ENCODE assay signal across 8 cellular contexts in genomic region chr20:3819413-3820047, GRCh38. TPM values are rescaled to one million over a fixed set of nuclear protein-coding genes. Genes with fewer than 3 reads are reported as not detected.
DNase-seq lines count a peak whose midpoint lies in the region; ATAC-seq and TF ChIP-seq lines count a peak whose summit lies in the region.

No MANE protein-coding gene starts in this region.

- ATAC-seq in left cardiac atrium = no peak
- ATAC-seq in HG02610 (IDR thresholded peaks at IDR 0.05; ENCODE audit: unreplicated experiment) = no peak
- no peak for ATAC-seq in HG02642 (IDR thresholded peaks at IDR 0.05; ENCODE audit: poor library complexity, unreplicated experiment)

- H3K27me3 ChIP-seq in left ventricle myocardium inferior (ENCODE audit: low read depth) (no peaks in the 10 kb centered on the region), mammary epithelial cell (ENCODE audit: insufficient read depth, low read length) (no peaks in the 10 kb centered on the region)

- 74% methylated on average over 17 of the region's 20 CpGs for WGBS in mammary epithelial cell (ENCODE audit: low coverage, missing lambda C conversion rate)

- H3K36me3 ChIP-seq in left ventricle myocardium inferior (peaks cover 27% of the 10 kb centered on the region), mammary epithelial cell (ENCODE audit: insufficient read depth, low read length) (peaks cover 8% of the 10 kb centered on the region)

- CTCF ChIA-PET in mammary epithelial cell (lab: Charles Lee; ENCODE audit: low non-redundant PET) = no interaction called here

- H3K4me1 ChIP-seq in left ventricle myocardium inferior (peaks cover 44% of the 10 kb centered on the region), mammary epithelial cell (ENCODE audit: insufficient read depth, low read length) (peaks cover 17% of the 10 kb centered on the region)

- no TSS peak for BruUV-seq in mammary epithelial cell (replicated peaks; lab: Mats Ljungman, UMichigan)

- H3K9me3 Mint-ChIP-seq in mesothelial cell of epicardium = no peaks in the 10 kb centered on the region

- dilution Hi-C loops in mammary epithelial cell (cut with HindIII; ENCODE audit: low sequenced_read_pairs) = loop anchor here (5.0 to 10.0 kb wide), 2 partner anchors 37 to 65 kb away; partner anchors contain the start of gene SPEF1

- intact Hi-C loops in left ventricle myocardium inferior (cut with micrococcal nuclease) (no loop called here), left cardiac atrium (cut with DNase I) (loop anchor here (1.0 to 5.0 kb wide), 2 partner anchors 33 to 37 kb away; partner anchors contain the start of genes CENPB (in 1 of the 2) and SPEF1 (in 1 of the 2)), mammary epithelial cell (cut with micrococcal nuclease) (loop anchor here (1.0 kb wide), 5 partner anchors 24 to 66 kb away; partner anchors contain the start of gene MAVS)

- peaks cover 5% of the 10 kb centered on the region for H3K27me3 Mint-ChIP-seq in mesothelial cell of epicardium (ENCODE audit: low read depth)

- no peak for DNase-seq in left ventricle myocardium inferior
- DNase-seq in left cardiac atrium = no peak
- no peak for DNase-seq in mammary epithelial cell
- DNase-seq in mesothelial cell of epicardium (ENCODE audit: low spot score in 2 of 2, unreplicated experiment in 2 of 2) = no peak
- DNase-seq in NCI-H1436 treated with DMSO at 0.1 percent for 48 hours (lab: John Stamatoyannopoulos, UW) = no peak
- no peak for DNase-seq in dedifferentiated amniotic fluid mesenchymal stem cell (ENCODE audit: extremely low spot score)

- H3K4me3 Mint-ChIP-seq in mesothelial cell of epicardium = peak overlapping the region; percentile 64

- H3K9ac ChIP-seq in mammary epithelial cell (ENCODE audit: insufficient read depth, low read length) = peak overlapping the region; percentile 9

- TF ChIP-seq CTCF in left ventricle myocardium inferior (IDR thresholded peaks at IDR 0.05; ENCODE audit: borderline replicate concordance) (no peak), mammary epithelial cell (conservative IDR thresholded peaks at IDR 0.05 in 1 of 2, IDR thresholded peaks at IDR 0.05 in 1 of 2; ENCODE audit: extremely low read depth in 1 of 2, insufficient read depth in 1 of 2, low read depth in 1 of 2, low read length in 2 of 2) (no peak), mesothelial cell of epicardium (IDR thresholded peaks at IDR 0.05; ENCODE audit: unreplicated experiment) (no peak)

- H3K27ac ChIP-seq in left ventricle myocardium inferior (replicated peaks) = peak overlapping the region; percentile 99
- peak overlapping the region; percentile 87 for H3K27ac ChIP-seq in mammary epithelial cell (ENCODE audit: insufficient read depth, low read depth, low read length)

- H3K4me2 ChIP-seq in mammary epithelial cell (ENCODE audit: insufficient read depth, low read depth, low read length) = peak overlapping the region; percentile 83

- no peaks in the 10 kb centered on the region for H4K20me1 ChIP-seq in mammary epithelial cell (ENCODE audit: insufficient read depth, low read length)

- peak overlapping the region; percentile 89 for H2AFZ ChIP-seq in mammary epithelial cell (ENCODE audit: low read depth, low read length)

- H3K4me3 ChIP-seq in left ventricle myocardium inferior (peak overlapping the region; percentile 73), mammary epithelial cell (replicated peaks in 1 of 3; ENCODE audit: insufficient read depth in 1 of 3, low read depth in 2 of 3, low read length in 3 of 3) (peak overlapping the region; percentile 77 to 94 (median 82))

- peak overlapping the region; percentile 93 for H3K27ac Mint-ChIP-seq in mesothelial cell of epicardium

- H3K79me2 ChIP-seq in mammary epithelial cell (ENCODE audit: insufficient read depth, low read length) = peaks cover 12% of the 10 kb centered on the region

- peaks cover 4% of the 10 kb centered on the region for H3K36me3 Mint-ChIP-seq in mesothelial cell of epicardium

- H3K9me3 ChIP-seq in left ventricle myocardium inferior (replicated peaks) (no peaks in the 10 kb centered on the region), mammary epithelial cell (replicated peaks; ENCODE audit: insufficient read depth, low read length) (no peaks in the 10 kb centered on the region)

- in situ Hi-C loops in mammary epithelial cell (cut with MboI; ENCODE audit: low sequenced_read_pairs in 2 of 2) = no loop called here

- peaks cover 18% of the 10 kb centered on the region for H3K4me1 Mint-ChIP-seq in mesothelial cell of epicardium

RNA-seq across cellular contexts. Expression of gene AP5S1, which starts 0.8 kb away (rescaled TPM):
- total RNA-seq in left ventricle myocardium inferior (11.3 TPM), left cardiac atrium (10 to 100 TPM; 11.8 to 14.7 TPM), mammary epithelial cell (10 to 100 TPM; 14.9 to 15.5 TPM), mesothelial cell of epicardium (13.8 to 14.5 TPM (median 14.0 TPM) in 3 replicates)
- polyA plus RNA-seq in mammary epithelial cell = 11.5 TPM
- polyA minus RNA-seq in mammary epithelial cell = 22.3 TPM

RNA-seq across cellular contexts. Expression of gene CDC25B, which starts 23.4 kb away (rescaled TPM):
- total RNA-seq in left ventricle myocardium inferior (8.1 TPM), left cardiac atrium (10 to 100 TPM; 13.8 to 16.6 TPM), mammary epithelial cell (10 to 100 TPM in 1 of 2 donors, 1 to 10 TPM in 1; 5.5 to 55.5 TPM), mesothelial cell of epicardium (29.4 to 33.9 TPM (median 29.6 TPM) in 3 replicates)
- polyA plus RNA-seq in mammary epithelial cell = 45.8 TPM
- polyA minus RNA-seq in mammary epithelial cell = 80.2 TPM

RNA-seq across cellular contexts. Expression of gene MAVS, which starts 27.1 kb away (rescaled TPM):
- total RNA-seq in left ventricle myocardium inferior (44.9 TPM), left cardiac atrium (10 to 100 TPM; 28.9 to 31.1 TPM), mammary epithelial cell (10 to 100 TPM; 27.7 to 37.9 TPM), mesothelial cell of epicardium (37.1 to 38.3 TPM (median 37.3 TPM) in 3 replicates)
- 14.6 TPM for polyA plus RNA-seq in mammary epithelial cell
- polyA minus RNA-seq in mammary epithelial cell = 43.1 TPM

RNA-seq across cellular contexts. Expression of gene CENPB, which starts 33.0 kb away (rescaled TPM):
- total RNA-seq in left ventricle myocardium inferior (70.7 TPM), left cardiac atrium (10 to 100 TPM; 70.8 to 93.6 TPM), mammary epithelial cell (10 to 100 TPM; 56.8 to 72.2 TPM), mesothelial cell of epicardium (63.0 to 64.2 TPM (median 63.0 TPM) in 3 replicates)
- polyA plus RNA-seq in mammary epithelial cell = 33.5 TPM
- polyA minus RNA-seq in mammary epithelial cell = 47.9 TPM

RNA-seq across cellular contexts. Expression of gene SPEF1, which starts 38.3 kb away (rescaled TPM):
- total RNA-seq in left ventricle myocardium inferior = 0.33 TPM
- total RNA-seq in left cardiac atrium = not detected
- total RNA-seq in mammary epithelial cell = under 1 TPM; 0.17 to 0.26 TPM
- 0.08 TPM for polyA plus RNA-seq in mammary epithelial cell
- not detected for polyA minus RNA-seq in mammary epithelial cell
- total RNA-seq in mesothelial cell of epicardium = 0.27 to 0.40 TPM (median 0.34 TPM) in 3 replicates
